In the genomic region with DNA sequence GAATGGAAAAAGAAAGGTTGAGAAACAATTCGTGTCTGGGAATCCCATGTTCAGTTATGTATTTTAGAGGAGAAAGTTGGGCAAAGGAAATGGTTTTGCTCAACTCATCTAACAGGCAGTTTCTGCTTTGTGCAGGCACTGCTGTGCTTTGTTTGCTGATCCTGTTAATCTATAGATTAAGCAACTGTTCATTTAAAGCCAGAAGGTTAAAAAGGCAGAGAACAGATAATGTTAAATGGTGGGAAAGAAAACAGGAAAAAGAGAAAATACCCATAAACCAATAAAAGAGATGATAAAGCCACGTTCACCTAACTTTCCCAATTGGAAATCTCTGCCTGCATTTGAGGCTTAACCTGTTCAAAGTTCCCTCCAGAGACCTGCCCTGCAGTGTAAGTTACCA, we compare ENCODE assay signal across 1 cellular context.
TF ChIP-seq lines count a peak whose summit lies in the region.

No MANE protein-coding gene starts in this region.

TF ChIP-seq in IMR-90, 13 proteins besides CTCF, POLR2A, EP300 and RAD21 (continued from another document):
- TF ChIP-seq, protein P1, sequence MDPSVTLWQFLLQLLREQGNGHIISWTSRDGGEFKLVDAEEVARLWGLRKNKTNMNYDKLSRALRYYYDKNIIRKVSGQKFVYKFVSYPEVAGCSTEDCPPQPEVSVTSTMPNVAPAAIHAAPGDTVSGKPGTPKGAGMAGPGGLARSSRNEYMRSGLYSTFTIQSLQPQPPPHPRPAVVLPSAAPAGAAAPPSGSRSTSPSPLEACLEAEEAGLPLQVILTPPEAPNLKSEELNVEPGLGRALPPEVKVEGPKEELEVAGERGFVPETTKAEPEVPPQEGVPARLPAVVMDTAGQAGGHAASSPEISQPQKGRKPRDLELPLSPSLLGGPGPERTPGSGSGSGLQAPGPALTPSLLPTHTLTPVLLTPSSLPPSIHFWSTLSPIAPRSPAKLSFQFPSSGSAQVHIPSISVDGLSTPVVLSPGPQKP (IDR thresholded peaks at IDR 0.05; ENCODE audit: borderline replicate concordance, low read depth, low read length) = no peak
- TF ChIP-seq RFX5 (IDR thresholded peaks at IDR 0.05; ENCODE audit: low read depth, low read length) = no peak
